ENCODE assay signal across 1 cellular context in the genomic region with DNA sequence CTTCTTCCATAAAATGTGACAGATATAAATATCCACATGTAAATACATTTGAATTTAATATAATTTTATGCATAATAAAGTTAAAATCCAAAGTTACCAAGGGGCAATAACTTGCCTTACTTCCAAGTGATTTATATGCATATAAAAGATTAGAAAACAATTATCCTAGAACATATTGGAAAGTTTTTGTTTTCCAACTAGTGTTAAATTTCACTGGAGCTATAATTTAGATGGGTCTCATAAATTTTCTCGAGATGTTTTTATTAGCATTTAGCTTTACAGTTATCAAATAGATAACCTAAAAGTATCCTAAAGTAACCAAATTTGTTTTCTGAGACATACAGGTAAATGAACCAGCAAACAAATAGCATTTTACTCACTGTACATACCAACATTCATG.
A peak's percentile ranks its signal among the peaks of the same experiment; 100 is the strongest.
TF ChIP-seq lines count a peak whose summit lies in the region.

No MANE protein-coding gene starts in this region.

TF ChIP-seq in HEK293, 187 proteins besides CTCF, POLR2A, EP300 and RAD21 (continued from another document):
- TF ChIP-seq AEBP2 (tag by site-specific recombination; IDR thresholded peaks at IDR 0.05; ENCODE audit: borderline replicate concordance): no peak
- TF ChIP-seq TCF7L2 (IDR thresholded peaks at IDR 0.05; ENCODE audit: borderline replicate concordance, low read depth, low read length): peak; percentile 37; the same call in 1 of the 2 replicates
- TF ChIP-seq ZBTB21 (tag by site-specific recombination; IDR thresholded peaks at IDR 0.05): no peak
- TF ChIP-seq BCL11B (tag by site-specific recombination; IDR thresholded peaks at IDR 0.05; ENCODE audit: low read depth): peak; percentile 73; the same call in 1 of the 2 replicates
- no peak for TF ChIP-seq ZFP69B (tag by site-specific recombination; IDR thresholded peaks at IDR 0.05)
- TF ChIP-seq ZNF558 (tag by site-specific recombination; IDR thresholded peaks at IDR 0.05): no peak
- no peak for TF ChIP-seq ZNF548 (tag by site-specific recombination; IDR thresholded peaks at IDR 0.05)
- TF ChIP-seq ZNF391 (tag by site-specific recombination; IDR thresholded peaks at IDR 0.05; ENCODE audit: borderline replicate concordance, low read depth): no peak
- peak; percentile 79 for TF ChIP-seq FEZF1 (tag by site-specific recombination; IDR thresholded peaks at IDR 0.05)
- TF ChIP-seq SP7 (tag by site-specific recombination; IDR thresholded peaks at IDR 0.05): peak; percentile 33; the same call in 1 of the 2 replicates
- peak; percentile 54; the same call in 1 of the 2 replicates for TF ChIP-seq HIC1 (tag by site-specific recombination; IDR thresholded peaks at IDR 0.05)
- TF ChIP-seq ZNF660 (tag by site-specific recombination; IDR thresholded peaks at IDR 0.05): no peak
- peak; percentile 82 for TF ChIP-seq PRDM6 (tag by site-specific recombination; IDR thresholded peaks at IDR 0.05)
- TF ChIP-seq ZNF169 (tag by site-specific recombination; IDR thresholded peaks at IDR 0.05): no peak
- no peak for TF ChIP-seq ZBTB17 (tag by site-specific recombination; IDR thresholded peaks at IDR 0.05)
- TF ChIP-seq ZNF501 (tag by site-specific recombination; IDR thresholded peaks at IDR 0.05): peak; percentile 65; the same call in 1 of the 2 replicates
- TF ChIP-seq ZFP37 (tag by site-specific recombination; IDR thresholded peaks at IDR 0.05): no peak
- no peak for TF ChIP-seq ZNF777 (tag by site-specific recombination; IDR thresholded peaks at IDR 0.05; ENCODE audit: borderline replicate concordance)
- no peak for TF ChIP-seq KLF7 (tag by site-specific recombination; IDR thresholded peaks at IDR 0.05; ENCODE audit: borderline replicate concordance)
- TF ChIP-seq BCL6B (tag by site-specific recombination; IDR thresholded peaks at IDR 0.05): peak; percentile 49; the same call in 1 of the 2 replicates
